Comparison of ENCODE assay signal across 15 cellular contexts in the genomic region with DNA sequence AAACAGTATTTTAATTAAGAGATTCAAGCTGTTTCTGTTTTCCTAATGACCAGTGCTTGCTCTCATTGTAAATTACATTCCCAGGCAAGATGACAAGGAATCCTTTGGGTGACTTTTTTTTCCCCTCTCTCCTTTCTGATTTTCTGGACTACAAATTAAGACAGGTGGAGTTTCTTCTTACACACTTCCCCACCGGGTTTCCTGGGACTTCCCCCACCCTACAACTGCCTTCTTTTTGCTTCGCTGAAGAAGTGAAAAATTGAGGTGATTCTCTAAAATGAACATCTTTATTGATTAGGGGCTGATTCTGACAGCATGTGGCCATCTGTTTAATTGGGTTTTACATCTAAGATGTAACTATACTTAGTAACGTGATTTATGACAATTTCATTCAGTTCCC.
DNase-seq lines count a peak whose midpoint lies in the region; ATAC-seq, FAIRE-seq and TF ChIP-seq lines count a peak whose summit lies in the region.
"Had no signal": no experiment of that assay in that cellular context is flagged by ENCODE, and none has a peak within 500 bp of the region (broad histone marks: within the 10 kb centered on the region; RNA-seq: fewer than 3 reads in every experiment).

No MANE protein-coding gene starts in this region.

- H3K4me1 Mint-ChIP-seq in astrocyte (ENCODE audit: low read depth, unreplicated experiment) = no peaks in the 10 kb centered on the region
- H3K4me1 Mint-ChIP-seq in progenitor cell of endocrine pancreas (ENCODE audit: low read depth) = peaks cover 3% of the 10 kb centered on the region
- H3K4me1 Mint-ChIP-seq in Calu3 (ENCODE audit: low read depth, unreplicated experiment) = peaks cover 9% of the 10 kb centered on the region
- peaks cover 2% of the 10 kb centered on the region for H3K4me1 Mint-ChIP-seq in T-helper 2 cell treated with Interferon-gamma antibody and Interleukin-4, amounts not matched to agents 5 μg/mL and 100 μg/mL, for 36 hours (ENCODE audit: low read depth)
- H3K4me1 Mint-ChIP-seq in CD8-positive, alpha-beta T cell (ENCODE audit: low read depth) = peaks cover 3% of the 10 kb centered on the region

- H3K4me2 ChIP-seq in astrocyte (ENCODE audit: low read length) = no peak overlapping the region

- no peaks in the 10 kb centered on the region for H3K9me3 ChIP-seq in astrocyte (ENCODE audit: insufficient read depth, low read depth, low read length)
- H3K9me3 ChIP-seq in CD8-positive, alpha-beta T cell (ENCODE audit: low read length) = no peaks in the 10 kb centered on the region
- H3K9me3 ChIP-seq: BE2C had no signal

- no peaks in the 10 kb centered on the region for H3K27me3 ChIP-seq in astrocyte (ENCODE audit: insufficient read depth, low read length)
- no peaks in the 10 kb centered on the region for H3K27me3 ChIP-seq in CD8-positive, alpha-beta T cell (ENCODE audit: insufficient read depth, low read length)
- H3K27me3 ChIP-seq: BE2C had no signal

- FAIRE-seq in astrocyte (lab: Jason Lieb, UNC) = peak; percentile 70

- TF ChIP-seq CTCF in GM10248 (IDR thresholded peaks at IDR 0.05; ENCODE audit: control extremely low read depth, extremely low read depth, low read depth, missing control alignments) = no peak
- TF ChIP-seq CTCF in astrocyte (IDR thresholded peaks at IDR 0.05; ENCODE audit: insufficient read depth, low read depth, low read length) = no peak
- TF ChIP-seq CTCF in progenitor cell of endocrine pancreas (IDR thresholded peaks at IDR 0.05; ENCODE audit: unreplicated experiment) = no peak
- TF ChIP-seq CTCF in Calu3 (IDR thresholded peaks at IDR 0.05; ENCODE audit: unreplicated experiment) = no peak
- TF ChIP-seq CTCF in CD8-positive, alpha-beta T cell (IDR thresholded peaks at IDR 0.05) = no peak

- H3K27me3 Mint-ChIP-seq in astrocyte (ENCODE audit: low read depth, unreplicated experiment) (no peaks in the 10 kb centered on the region), progenitor cell of endocrine pancreas (no peaks in the 10 kb centered on the region), Calu3 (ENCODE audit: unreplicated experiment) (no peaks in the 10 kb centered on the region)
- no peaks in the 10 kb centered on the region for H3K27me3 Mint-ChIP-seq in T-helper 2 cell treated with Interferon-gamma antibody and Interleukin-4, amounts not matched to agents 5 μg/mL and 100 μg/mL, for 36 hours (ENCODE audit: low read depth)
- H3K27me3 Mint-ChIP-seq in CD8-positive, alpha-beta T cell (ENCODE audit: low read depth) = peaks cover 2% of the 10 kb centered on the region

- H3K4me1 ChIP-seq in astrocyte (ENCODE audit: insufficient read depth, low read length) = no peaks in the 10 kb centered on the region
- no peaks in the 10 kb centered on the region for H3K4me1 ChIP-seq in CD8-positive, alpha-beta T cell (ENCODE audit: insufficient read depth, low read length)
- H3K4me1 ChIP-seq: BE2C had no signal

- H3K36me3 ChIP-seq in astrocyte (ENCODE audit: insufficient read depth, low read length) = no peaks in the 10 kb centered on the region
- H3K36me3 ChIP-seq in CD8-positive, alpha-beta T cell (ENCODE audit: insufficient read depth, low read length) = no peaks in the 10 kb centered on the region
- H3K36me3 ChIP-seq: BE2C had no signal

- DNase-seq in GM10248 (ENCODE audit: extremely low spot score) (peak; percentile 7), astrocyte (ENCODE audit: low read depth) (no peak), progenitor cell of endocrine pancreas (ENCODE audit: low spot score, unreplicated experiment) (no peak), Calu3 (no peak)
- DNase-seq in T-helper 2 cell treated with Interferon-gamma antibody and Interleukin-4, amounts not matched to agents 5 μg/mL and 100 μg/mL, for 36 hours (ENCODE audit: low spot score) = no peak
- no peak for DNase-seq in CD8-positive, alpha-beta T cell
- DNase-seq: BE2C; CD8-positive, alpha-beta memory T cell; GM23248; KBM-7; NCI-H1436; NCI-H2029 had no signal

- POLR2A ChIA-PET in GM10248 (lab: Yijun Ruan, JAX) = no interaction called here
- POLR2A ChIA-PET in CD8-positive, alpha-beta T cell (lab: Charles Lee) = no interaction called here

- no peaks in the 10 kb centered on the region for H3K79me2 ChIP-seq in astrocyte (ENCODE audit: insufficient read depth, low read length)

- H3K9ac ChIP-seq in astrocyte (ENCODE audit: low read length) = no peak overlapping the region
- H3K9ac ChIP-seq: GM23248 had no signal

- H3K27ac Mint-ChIP-seq in astrocyte (ENCODE audit: unreplicated experiment) (no peak overlapping the region), progenitor cell of endocrine pancreas (peak overlapping the region; percentile 22), Calu3 (ENCODE audit: unreplicated experiment) (no peak overlapping the region)
- no peak overlapping the region for H3K27ac Mint-ChIP-seq in T-helper 2 cell treated with Interferon-gamma antibody and Interleukin-4, amounts not matched to agents 5 μg/mL and 100 μg/mL, for 36 hours
- no peak overlapping the region for H3K27ac Mint-ChIP-seq in CD8-positive, alpha-beta T cell
- H3K27ac Mint-ChIP-seq: CD8-positive, alpha-beta memory T cell had no signal

- intact Hi-C loops in Calu3 (cut with micrococcal nuclease; ENCODE audit: unreplicated experiment) = no loop called here
- intact Hi-C loops in CD8-positive, alpha-beta T cell (cut with DNase I, micrococcal nuclease) = loop anchor here (5.0 kb wide), 2 partner anchors 57 to 357 kb away; partner anchors contain the start of gene MBTPS2 (in 1 of the 2)

- no peak overlapping the region for H3K27ac ChIP-seq in astrocyte (ENCODE audit: low read depth, low read length)
- H3K27ac ChIP-seq in CD8-positive, alpha-beta T cell (ENCODE audit: low read depth, low read length) = no peak overlapping the region
- H3K27ac ChIP-seq: GM23248 had no signal

- H3K9me3 Mint-ChIP-seq in astrocyte (ENCODE audit: unreplicated experiment) (peaks cover 3% of the 10 kb centered on the region), progenitor cell of endocrine pancreas (ENCODE audit: low read depth) (peaks cover 3% of the 10 kb centered on the region), Calu3 (ENCODE audit: low read depth, unreplicated experiment) (no peaks in the 10 kb centered on the region)
- no peaks in the 10 kb centered on the region for H3K9me3 Mint-ChIP-seq in T-helper 2 cell treated with Interferon-gamma antibody and Interleukin-4, amounts not matched to agents 5 μg/mL and 100 μg/mL, for 36 hours
- H3K9me3 Mint-ChIP-seq in CD8-positive, alpha-beta T cell = no peaks in the 10 kb centered on the region
- H3K9me3 Mint-ChIP-seq: CD8-positive, alpha-beta memory T cell had no signal

- CTCF ChIA-PET in GM10248 (lab: Yijun Ruan, JAX) (interaction anchor here (3.3 kb wide), 1 partner anchor 209 kb away, joined by 10 read pairs; no protein-coding TSS in a partner anchor), Calu3 (lab: Charles Lee) (no interaction called here)
- CTCF ChIA-PET in CD8-positive, alpha-beta T cell (lab: Charles Lee) = interaction anchor here (2.0 kb wide), 1 partner anchor 209 kb away, joined by 10 read pairs; no protein-coding TSS in a partner anchor

- H3K4me3 ChIP-seq in astrocyte (ENCODE audit: insufficient read depth, low read depth, low read length) = no peak overlapping the region
- no peak overlapping the region for H3K4me3 ChIP-seq in CD8-positive, alpha-beta T cell (ENCODE audit: low read depth, low read length)
- H3K4me3 ChIP-seq: GM23248 had no signal

- BruUV-seq in Calu3 (replicated peaks; lab: Mats Ljungman, UMichigan) = no TSS peak

- H4K20me1 ChIP-seq in astrocyte (ENCODE audit: insufficient read depth, low read length) = no peaks in the 10 kb centered on the region

- H2AFZ ChIP-seq in astrocyte (ENCODE audit: low read depth, low read length) = no peak overlapping the region
- H2AFZ ChIP-seq: GM23248 had no signal

- H3K4me3 Mint-ChIP-seq in astrocyte (ENCODE audit: unreplicated experiment) (no peak overlapping the region), progenitor cell of endocrine pancreas (ENCODE audit: low read depth) (no peak overlapping the region), Calu3 (ENCODE audit: low read depth, unreplicated experiment) (no peak overlapping the region)
- H3K4me3 Mint-ChIP-seq in T-helper 2 cell treated with Interferon-gamma antibody and Interleukin-4, amounts not matched to agents 5 μg/mL and 100 μg/mL, for 36 hours = no peak overlapping the region
- H3K4me3 Mint-ChIP-seq in CD8-positive, alpha-beta T cell = no peak overlapping the region
- H3K4me3 Mint-ChIP-seq: CD8-positive, alpha-beta memory T cell had no signal

- ATAC-seq in GM21717 (IDR thresholded peaks at IDR 0.05; ENCODE audit: unreplicated experiment) = peak; percentile 48
- ATAC-seq in CD8-positive, alpha-beta T cell = no peak
- ATAC-seq: HCT116, Panc1 had no signal

- H3K36me3 Mint-ChIP-seq in astrocyte (ENCODE audit: low read depth, unreplicated experiment) (no peaks in the 10 kb centered on the region), progenitor cell of endocrine pancreas (ENCODE audit: insufficient read depth) (no peaks in the 10 kb centered on the region), Calu3 (ENCODE audit: insufficient read depth, unreplicated experiment) (no peaks in the 10 kb centered on the region)
- H3K36me3 Mint-ChIP-seq in T-helper 2 cell treated with Interferon-gamma antibody and Interleukin-4, amounts not matched to agents 5 μg/mL and 100 μg/mL, for 36 hours (ENCODE audit: low read depth) = no peaks in the 10 kb centered on the region
- no peaks in the 10 kb centered on the region for H3K36me3 Mint-ChIP-seq in CD8-positive, alpha-beta T cell
- H3K36me3 Mint-ChIP-seq: CD8-positive, alpha-beta memory T cell had no signal
